1 cellular context compared by ENCODE assay signal in the genomic region with DNA sequence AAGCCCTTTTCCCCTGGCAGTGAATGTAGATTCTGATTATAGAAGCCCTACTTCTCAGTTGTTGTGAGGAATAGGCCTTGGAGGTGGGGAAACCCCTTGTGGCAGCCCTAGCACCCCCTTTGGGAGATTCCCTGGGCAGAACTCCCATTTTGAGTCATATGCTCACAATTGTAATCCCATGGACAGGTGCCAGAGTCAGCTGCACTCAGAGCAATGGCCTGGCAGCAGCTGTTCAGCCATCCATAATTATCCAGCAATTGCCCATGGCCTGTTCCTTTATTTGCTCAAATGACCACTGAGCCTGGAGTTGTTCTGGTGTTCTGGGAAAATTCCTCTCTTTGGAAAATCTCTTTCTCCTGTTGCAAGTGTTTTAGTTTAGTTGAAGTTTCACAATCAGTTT.
TF ChIP-seq lines count a peak whose summit lies in the region.

No MANE protein-coding gene starts in this region.

TF ChIP-seq in GM12878, 131 proteins besides CTCF, POLR2A, EP300 and RAD21 (continued from another document):
- TF ChIP-seq JUNB (IDR thresholded peaks at IDR 0.05) (peak; percentile 83), BCL11A (IDR thresholded peaks at IDR 0.05; ENCODE audit: low read depth, low read length) (peak; percentile 67; the same call in 1 of the 2 replicates), YY1 (IDR thresholded peaks at IDR 0.05; ENCODE audit: low read depth, low read length) (peak; percentile 47; the same call in 1 of the 2 replicates), IKZF1 (conservative IDR thresholded peaks at IDR 0.05) (peak; percentile 86), CREM (IDR thresholded peaks at IDR 0.05; ENCODE audit: low read depth) (no peak), TCF12 (IDR thresholded peaks at IDR 0.05; ENCODE audit: low read depth, low read length) (peak; percentile 83), IKZF2 (IDR thresholded peaks at IDR 0.05) (peak; percentile 83 to 88), NFIC (IDR thresholded peaks at IDR 0.05; ENCODE audit: low read depth, low read length) (peak; percentile 62), KAT2A (conservative IDR thresholded peaks at IDR 0.05; ENCODE audit: control insufficient read depth, low read depth, low read length) (no peak)
- TF ChIP-seq, protein P1, sequence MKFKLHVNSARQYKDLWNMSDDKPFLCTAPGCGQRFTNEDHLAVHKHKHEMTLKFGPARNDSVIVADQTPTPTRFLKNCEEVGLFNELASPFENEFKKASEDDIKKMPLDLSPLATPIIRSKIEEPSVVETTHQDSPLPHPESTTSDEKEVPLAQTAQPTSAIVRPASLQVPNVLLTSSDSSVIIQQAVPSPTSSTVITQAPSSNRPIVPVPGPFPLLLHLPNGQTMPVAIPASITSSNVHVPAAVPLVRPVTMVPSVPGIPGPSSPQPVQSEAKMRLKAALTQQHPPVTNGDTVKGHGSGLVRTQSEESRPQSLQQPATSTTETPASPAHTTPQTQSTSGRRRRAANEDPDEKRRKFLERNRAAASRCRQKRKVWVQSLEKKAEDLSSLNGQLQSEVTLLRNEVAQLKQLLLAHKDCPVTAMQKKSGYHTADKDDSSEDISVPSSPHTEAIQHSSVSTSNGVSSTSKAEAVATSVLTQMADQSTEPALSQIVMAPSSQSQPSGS (IDR thresholded peaks at IDR 0.05; ENCODE audit: low read length), result peak; percentile 74
- TF ChIP-seq, protein P2, sequence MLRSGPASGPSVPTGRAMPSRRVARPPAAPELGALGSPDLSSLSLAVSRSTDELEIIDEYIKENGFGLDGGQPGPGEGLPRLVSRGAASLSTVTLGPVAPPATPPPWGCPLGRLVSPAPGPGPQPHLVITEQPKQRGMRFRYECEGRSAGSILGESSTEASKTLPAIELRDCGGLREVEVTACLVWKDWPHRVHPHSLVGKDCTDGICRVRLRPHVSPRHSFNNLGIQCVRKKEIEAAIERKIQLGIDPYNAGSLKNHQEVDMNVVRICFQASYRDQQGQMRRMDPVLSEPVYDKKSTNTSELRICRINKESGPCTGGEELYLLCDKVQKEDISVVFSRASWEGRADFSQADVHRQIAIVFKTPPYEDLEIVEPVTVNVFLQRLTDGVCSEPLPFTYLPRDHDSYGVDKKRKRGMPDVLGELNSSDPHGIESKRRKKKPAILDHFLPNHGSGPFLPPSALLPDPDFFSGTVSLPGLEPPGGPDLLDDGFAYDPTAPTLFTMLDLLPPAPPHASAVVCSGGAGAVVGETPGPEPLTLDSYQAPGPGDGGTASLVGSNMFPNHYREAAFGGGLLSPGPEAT (IDR thresholded peaks at IDR 0.05; ENCODE audit: low read depth), result peak; percentile 69; the same call in 1 of the 2 replicates
